In genomic region chrX:137164329-137164728, GRCh38 we compare ENCODE assay signal across 25 cellular contexts.
A peak's percentile ranks its signal among the peaks of the same experiment; 100 is the strongest.
DNase-seq lines count a peak whose midpoint lies in the region; ATAC-seq, FAIRE-seq and TF ChIP-seq lines count a peak whose summit lies in the region.
"Had no signal": no experiment of that assay in that cellular context is flagged by ENCODE, and none has a peak within 500 bp of the region (broad histone marks: within the 10 kb centered on the region; RNA-seq: fewer than 3 reads in every experiment).

No MANE protein-coding gene starts in this region.

- H3K27me3 ChIP-seq in HepG2 (ENCODE audit: control insufficient read depth in 1 of 2, insufficient read depth in 2 of 2, low read length in 2 of 2) (no peaks in the 10 kb centered on the region), right lobe of liver (no peaks in the 10 kb centered on the region), astrocyte (ENCODE audit: insufficient read depth, low read length) (no peaks in the 10 kb centered on the region)
- H3K27me3 ChIP-seq: BE2C had no signal

- H3K9me3 ChIP-seq in HepG2 (ENCODE audit: low read length), result no peaks in the 10 kb centered on the region
- H3K9me3 ChIP-seq in right lobe of liver, result no peaks in the 10 kb centered on the region
- no peaks in the 10 kb centered on the region for H3K9me3 ChIP-seq in astrocyte (ENCODE audit: insufficient read depth, low read depth, low read length)
- H3K9me3 ChIP-seq: BE2C had no signal

- H3K36me3 ChIP-seq in HepG2 (replicated peaks in 1 of 2; ENCODE audit: control insufficient read depth in 1 of 2, insufficient read depth in 2 of 2, low read length in 2 of 2), result no peaks in the 10 kb centered on the region
- H3K36me3 ChIP-seq in right lobe of liver, result no peaks in the 10 kb centered on the region
- no peaks in the 10 kb centered on the region for H3K36me3 ChIP-seq in astrocyte (ENCODE audit: insufficient read depth, low read length)
- H3K36me3 ChIP-seq: BE2C, BLaER1 had no signal

- H3K4me1 Mint-ChIP-seq in astrocyte (ENCODE audit: low read depth, unreplicated experiment), result peaks cover 2% of the 10 kb centered on the region
- no peaks in the 10 kb centered on the region for H3K4me1 Mint-ChIP-seq in T-helper 2 cell treated with Interferon-gamma antibody and Interleukin-4, amounts not matched to agents 5 μg/mL and 100 μg/mL, for 36 hours (ENCODE audit: low read depth)
- H3K4me1 Mint-ChIP-seq: CD14-positive monocyte; CD4-positive, alpha-beta memory T cell; CD4-positive, CD25-positive, alpha-beta regulatory T cell; CD8-positive, alpha-beta memory T cell had no signal

- no peak overlapping the region for H3K4me2 ChIP-seq in HepG2 (ENCODE audit: low read depth, low read length)
- H3K4me2 ChIP-seq in astrocyte (ENCODE audit: low read length), result no peak overlapping the region
- H3K4me2 ChIP-seq: BLaER1 had no signal

- intact Hi-C loops in HepG2 (cut with micrococcal nuclease; ENCODE audit: unreplicated experiment) (no loop called here), right lobe of liver (cut with DNase I) (no loop called here)

- BruUV-seq in HepG2 (replicated peaks; lab: Mats Ljungman, UMichigan), result no TSS peak

- TF ChIP-seq CTCF in HepG2 (CRISPR knock-in tag; IDR thresholded peaks at IDR 0.05) (no peak), right lobe of liver (IDR thresholded peaks at IDR 0.05) (no peak), astrocyte (IDR thresholded peaks at IDR 0.05; ENCODE audit: insufficient read depth, low read depth, low read length) (no peak)

- H3K4me3 Mint-ChIP-seq in astrocyte (ENCODE audit: unreplicated experiment), result no peak overlapping the region
- no peak overlapping the region for H3K4me3 Mint-ChIP-seq in T-helper 2 cell treated with Interferon-gamma antibody and Interleukin-4, amounts not matched to agents 5 μg/mL and 100 μg/mL, for 36 hours
- H3K4me3 Mint-ChIP-seq: CD14-positive monocyte; CD4-positive, alpha-beta memory T cell; CD4-positive, CD25-positive, alpha-beta regulatory T cell; CD8-positive, alpha-beta memory T cell had no signal

- no peak overlapping the region for H3K9ac ChIP-seq in HepG2 (ENCODE audit: insufficient read depth, low read depth, low read length)
- H3K9ac ChIP-seq in astrocyte (ENCODE audit: low read length), result no peak overlapping the region
- H3K9ac ChIP-seq: BLaER1 had no signal

- no peak for TF ChIP-seq POLR2A in HepG2 (IDR thresholded peaks at IDR 0.05; ENCODE audit: insufficient read depth in 1 of 2, low read depth in 2 of 2, low read length in 2 of 2)
- TF ChIP-seq POLR2A in right lobe of liver (IDR thresholded peaks at IDR 0.05), result no peak

- TF ChIP-seq RAD21 in HepG2 (CRISPR knock-in tag; IDR thresholded peaks at IDR 0.05), result no peak

- in situ Hi-C loops in HepG2 (cut with HindIII; ENCODE audit: extremely low pct_ligation_motif_present, low pct_unique_long_range_greater_than_20kb), result no loop called here

- no peaks in the 10 kb centered on the region for H3K79me2 ChIP-seq in HepG2 (ENCODE audit: insufficient read depth, low read length)
- H3K79me2 ChIP-seq in astrocyte (ENCODE audit: insufficient read depth, low read length), result no peaks in the 10 kb centered on the region

- no peak for FAIRE-seq in HepG2 (lab: Jason Lieb, UNC)
- FAIRE-seq in astrocyte (lab: Jason Lieb, UNC), result peak; percentile 83
- FAIRE-seq: GM12878, GM12892, GM18507 had no signal

- no peak for TF ChIP-seq EP300 in HepG2 (IDR thresholded peaks at IDR 0.05; ENCODE audit: low read depth in 2 of 2, low read length in 2 of 2)
- no peak for TF ChIP-seq EP300 in HepG2 (CRISPR knock-in tag; IDR thresholded peaks at IDR 0.05; ENCODE audit: borderline replicate concordance)

- H3K27ac Mint-ChIP-seq in astrocyte (ENCODE audit: unreplicated experiment), result no peak overlapping the region
- H3K27ac Mint-ChIP-seq in T-helper 2 cell treated with Interferon-gamma antibody and Interleukin-4, amounts not matched to agents 5 μg/mL and 100 μg/mL, for 36 hours, result no peak overlapping the region
- H3K27ac Mint-ChIP-seq: CD14-positive monocyte; CD4-positive, alpha-beta memory T cell; CD4-positive, CD25-positive, alpha-beta regulatory T cell; CD8-positive, alpha-beta memory T cell had no signal

- CTCF ChIA-PET in HepG2 (lab: Yijun Ruan, JAX; ENCODE audit: low intra/inter-chr PET ratio, low total read pairs), result no interaction called here

- DNase-seq in HepG2 (ENCODE audit: low spot score) (no peak), right lobe of liver (no peak), astrocyte (ENCODE audit: low read depth) (no peak), T-helper 1 cell (no peak)
- no peak for DNase-seq in T-helper 2 cell treated with Interferon-gamma antibody and Interleukin-4, amounts not matched to agents 5 μg/mL and 100 μg/mL, for 36 hours (ENCODE audit: low spot score)
- DNase-seq: ACHN; BE2C; C1 segment of cervical spinal cord; CD4-positive, alpha-beta memory T cell; CD4-positive, CD25-positive, alpha-beta regulatory T cell; CD8-positive, alpha-beta memory T cell; COR-L47; DMS 273 treated with DMSO at 0.1 percent for 48 hours; DMS153; DMS53; DMS79; DND-41; EL; GDM1 had no signal

- H3K9me3 Mint-ChIP-seq in astrocyte (ENCODE audit: unreplicated experiment), result no peaks in the 10 kb centered on the region
- no peaks in the 10 kb centered on the region for H3K9me3 Mint-ChIP-seq in T-helper 2 cell treated with Interferon-gamma antibody and Interleukin-4, amounts not matched to agents 5 μg/mL and 100 μg/mL, for 36 hours
- H3K9me3 Mint-ChIP-seq: CD8-positive, alpha-beta memory T cell had no signal

- H3K4me3 ChIP-seq in HepG2 (replicated peaks in 1 of 3; ENCODE audit: insufficient read depth in 1 of 3, low read depth in 2 of 3, low read length in 3 of 3) (no peak overlapping the region), right lobe of liver (no peak overlapping the region), astrocyte (ENCODE audit: insufficient read depth, low read depth, low read length) (no peak overlapping the region)
- H3K4me3 ChIP-seq: BLaER1, GM12878 had no signal

- POLR2A ChIA-PET in HepG2 (lab: Yijun Ruan, JAX), result no interaction called here

- no peaks in the 10 kb centered on the region for H3K36me3 Mint-ChIP-seq in astrocyte (ENCODE audit: low read depth, unreplicated experiment)
- no peaks in the 10 kb centered on the region for H3K36me3 Mint-ChIP-seq in T-helper 2 cell treated with Interferon-gamma antibody and Interleukin-4, amounts not matched to agents 5 μg/mL and 100 μg/mL, for 36 hours (ENCODE audit: low read depth)
- H3K36me3 Mint-ChIP-seq: CD14-positive monocyte; CD4-positive, alpha-beta memory T cell; CD4-positive, CD25-positive, alpha-beta regulatory T cell; CD8-positive, alpha-beta memory T cell had no signal

- no peaks in the 10 kb centered on the region for H3K27me3 Mint-ChIP-seq in astrocyte (ENCODE audit: low read depth, unreplicated experiment)
- peaks cover 4% of the 10 kb centered on the region for H3K27me3 Mint-ChIP-seq in T-helper 2 cell treated with Interferon-gamma antibody and Interleukin-4, amounts not matched to agents 5 μg/mL and 100 μg/mL, for 36 hours (ENCODE audit: low read depth)

- ATAC-seq in HepG2, result no peak
- ATAC-seq in right lobe of liver, result no peak
- ATAC-seq: GM12878 had no signal

- no peak overlapping the region for H2AFZ ChIP-seq in HepG2 (ENCODE audit: low read length)
- no peak overlapping the region for H2AFZ ChIP-seq in astrocyte (ENCODE audit: low read depth, low read length)

- H3K27ac ChIP-seq in HepG2 (ENCODE audit: extremely low read length, insufficient read depth, low read length) (no peak overlapping the region), right lobe of liver (no peak overlapping the region), astrocyte (ENCODE audit: low read depth, low read length) (no peak overlapping the region)
- H3K27ac ChIP-seq: 22Rv1, BLaER1 had no signal

- no peaks in the 10 kb centered on the region for H4K20me1 ChIP-seq in HepG2 (ENCODE audit: insufficient read depth, low read length)
- H4K20me1 ChIP-seq in astrocyte (ENCODE audit: insufficient read depth, low read length), result no peaks in the 10 kb centered on the region
- H4K20me1 ChIP-seq: BLaER1 had no signal

- no peaks in the 10 kb centered on the region for H3K4me1 ChIP-seq in HepG2 (ENCODE audit: insufficient read depth, low read length)
- no peaks in the 10 kb centered on the region for H3K4me1 ChIP-seq in right lobe of liver
- H3K4me1 ChIP-seq in astrocyte (ENCODE audit: insufficient read depth, low read length), result no peaks in the 10 kb centered on the region
- H3K4me1 ChIP-seq: BE2C, BLaER1 had no signal

- WGBS in HepG2 (ENCODE audit: low lambda C conversion rate), result 2% methylated on average over 3 of the region's 3 CpGs
- WGBS in right lobe of liver (ENCODE audit: insufficient coverage, low coverage, low lambda C conversion rate, missing lambda C conversion rate), result 66% methylated on average over 3 of the region's 3 CpGs

TF ChIP-seq in HepG2, 621 proteins besides CTCF, POLR2A, EP300 and RAD21:
- TF ChIP-seq TRIM24 (CRISPR knock-in tag; IDR thresholded peaks at IDR 0.05) (no peak), MAFK (conservative IDR thresholded peaks at IDR 0.05 in 1 of 2, IDR thresholded peaks at IDR 0.05 in 1 of 2; ENCODE audit: low read length in 2 of 2) (peak; percentile 69 to 81), MAFF (IDR thresholded peaks at IDR 0.05; ENCODE audit: low read depth, low read length) (peak; percentile 65)
TF ChIP-seq in HepG2: peak in this region for 2.
